1 cellular context compared by ENCODE assay signal in genomic region chr2:83817511-83817910, GRCh38.
TF ChIP-seq lines count a peak whose summit lies in the region.

No MANE protein-coding gene starts in this region.

TF ChIP-seq in H1, 55 proteins besides CTCF, POLR2A, EP300 and RAD21 (continued from another document):
- TF ChIP-seq CHD7 (IDR thresholded peaks at IDR 0.05; ENCODE audit: insufficient replicate concordance, low read length) (no peak), CBX8 (IDR thresholded peaks at IDR 0.05; ENCODE audit: borderline replicate concordance, low read depth, low read length) (no peak), HDAC6 (IDR thresholded peaks at IDR 0.05; ENCODE audit: low read depth, low read length) (no peak), CREB1 (IDR thresholded peaks at IDR 0.05) (no peak), E2F6 (IDR thresholded peaks at IDR 0.05) (no peak), KDM1A (IDR thresholded peaks at IDR 0.05; ENCODE audit: borderline replicate concordance, low read length) (no peak), JUND (IDR thresholded peaks at IDR 0.05; ENCODE audit: low read length) (no peak), SIRT6 (IDR thresholded peaks at IDR 0.05; ENCODE audit: low read length) (no peak), TCF12 (IDR thresholded peaks at IDR 0.05; ENCODE audit: low read depth, low read length) (no peak), RXRA (IDR thresholded peaks at IDR 0.05; ENCODE audit: insufficient read depth, low read depth, low read length) (no peak), GABPA (IDR thresholded peaks at IDR 0.05; ENCODE audit: borderline replicate concordance, insufficient read depth, low read length) (no peak), GTF2F1 (IDR thresholded peaks at IDR 0.05; ENCODE audit: borderline replicate concordance, low read depth, low read length) (no peak), CBX5 (IDR thresholded peaks at IDR 0.05; ENCODE audit: low read depth, low read length) (no peak), TEAD4 (IDR thresholded peaks at IDR 0.05; ENCODE audit: low read depth, low read length) (no peak), NANOG (IDR thresholded peaks at IDR 0.05; ENCODE audit: insufficient read depth, low read depth, low read length, poor library complexity, severe bottlenecking) (no peak)
